Comparison of ENCODE assay signal across 24 cellular contexts in genomic region chr16:49585143-49585542, GRCh38.
DNase-seq lines count a peak whose midpoint lies in the region; ATAC-seq and TF ChIP-seq lines count a peak whose summit lies in the region.
"Had no signal": no experiment of that assay in that cellular context is flagged by ENCODE, and none has a peak within 500 bp of the region (broad histone marks: within the 10 kb centered on the region; RNA-seq: fewer than 3 reads in every experiment).

No MANE protein-coding gene starts in this region.

- no peak for TF ChIP-seq POLR2A in spleen (IDR thresholded peaks at IDR 0.05)

- no peak overlapping the region for H3K27ac Mint-ChIP-seq in WTC11
- H3K27ac Mint-ChIP-seq: B cell; CD4-positive, alpha-beta T cell; CD8-positive, alpha-beta T cell had no signal

- WGBS in spleen, 5 donors: 77 to 94% (median 90%) methylated on average over 5 of the region's 5 CpGs

- DNase-seq in NCI-H748 (lab: John Stamatoyannopoulos, UW; ENCODE audit: unreplicated experiment) (peak; percentile 32), NCI-H748 treated with DMSO at 0.1 percent for 48 hours (lab: John Stamatoyannopoulos, UW) (no peak), WTC11 (ENCODE audit: low spot score) (peak; percentile 1), spleen (peak; percentile 35), NCI-H226 (no peak)
- DNase-seq: AML-193; Calu3; CD4-positive, alpha-beta T cell; CD8-positive, alpha-beta T cell; DMS153; DMS53; DMS79; DND-41; EL; GDM1 had no signal

- H3K4me1 ChIP-seq in HEK293 (ENCODE audit: control insufficient read depth, insufficient read depth, low read length): no peaks in the 10 kb centered on the region
- no peaks in the 10 kb centered on the region for H3K4me1 ChIP-seq in spleen
- H3K4me1 ChIP-seq: A549, Caco-2 had no signal

- H3K4me3 ChIP-seq in HEK293 (ENCODE audit: low read depth, low read length): no peak overlapping the region
- H3K4me3 ChIP-seq in spleen: no peak overlapping the region
- H3K4me3 ChIP-seq: A549; BLaER1 treated with 17β-estradiol and CSF1 and Interleukin-3, amounts not matched to agents 10 nM and 100 nM; GM12878 had no signal

- CTCF ChIA-PET in HEK293 (lab: Yijun Ruan, JAX) (no interaction called here), WTC11 (lab: Charles Lee) (no interaction called here)

- H3K27ac ChIP-seq in HEK293 (ENCODE audit: extremely low read depth, low read depth, low read length): no peak overlapping the region
- H3K27ac ChIP-seq in spleen: no peak overlapping the region
- H3K27ac ChIP-seq: 22Rv1; A549; BLaER1 treated with 17β-estradiol and CSF1 and Interleukin-3, amounts not matched to agents 10 nM and 100 nM; C4-2B had no signal

- POLR2A ChIA-PET in HEK293 (lab: Yijun Ruan, JAX) (no interaction called here), WTC11 (lab: Charles Lee) (no interaction called here)

- intact Hi-C loops in spleen (cut with DNase I; ENCODE audit: low total_unique reads): no loop called here

- no peak overlapping the region for H3K4me3 Mint-ChIP-seq in WTC11
- H3K4me3 Mint-ChIP-seq: B cell; CD4-positive, alpha-beta T cell; CD8-positive, alpha-beta T cell had no signal

- H3K36me3 Mint-ChIP-seq in WTC11: no peaks in the 10 kb centered on the region
- H3K36me3 Mint-ChIP-seq: CD8-positive, alpha-beta T cell had no signal

- no peaks in the 10 kb centered on the region for H3K27me3 ChIP-seq in spleen (replicated peaks in 1 of 7)
- H3K27me3 ChIP-seq: BLaER1 treated with 17β-estradiol and CSF1 and Interleukin-3, amounts not matched to agents 10 nM and 100 nM had no signal

- ATAC-seq in WTC11 (no peak), GM18873 (IDR thresholded peaks at IDR 0.05; ENCODE audit: low FRiP score, unreplicated experiment) (no peak)
- ATAC-seq: A549; CD8-positive, alpha-beta T cell; GM12878 had no signal

- H3K4me1 Mint-ChIP-seq in WTC11: peaks cover 46% of the 10 kb centered on the region
- H3K4me1 Mint-ChIP-seq: B cell had no signal

- peaks cover 6% of the 10 kb centered on the region for H3K9me3 Mint-ChIP-seq in WTC11
- H3K9me3 Mint-ChIP-seq: CD4-positive, alpha-beta T cell; CD8-positive, alpha-beta T cell had no signal

- H3K9me3 ChIP-seq in HEK293 (ENCODE audit: control insufficient read depth, insufficient read depth, low read depth, low read length) (no peaks in the 10 kb centered on the region), spleen (no peaks in the 10 kb centered on the region)
- H3K9me3 ChIP-seq: A549; BLaER1 treated with 17β-estradiol and CSF1 and Interleukin-3, amounts not matched to agents 10 nM and 100 nM had no signal

- no peaks in the 10 kb centered on the region for H3K27me3 Mint-ChIP-seq in WTC11 (ENCODE audit: low read depth)
- H3K27me3 Mint-ChIP-seq: B cell; CD4-positive, alpha-beta T cell had no signal

- TF ChIP-seq CTCF in HEK293 (tag by site-specific recombination; IDR thresholded peaks at IDR 0.05) (no peak), WTC11 (IDR thresholded peaks at IDR 0.05) (no peak), spleen (IDR thresholded peaks at IDR 0.05 in 8 of 11, conservative IDR thresholded peaks at IDR 0.05 in 3 of 11) (no peak)

- H3K36me3 ChIP-seq in HEK293 (ENCODE audit: control insufficient read depth in 2 of 2, insufficient read depth in 1 of 2, low read length in 2 of 2) (no peaks in the 10 kb centered on the region), spleen (no peaks in the 10 kb centered on the region)

TF ChIP-seq in HEK293, 187 proteins besides CTCF, POLR2A, EP300 and RAD21:
- TF ChIP-seq ZFHX2 (tag by site-specific recombination; conservative IDR thresholded peaks at IDR 0.05): 0 out of 2 replicates have a peak, but pooled peaks have one; percentile 27
- no peak for TF ChIP-seq REST (tag by site-specific recombination; IDR thresholded peaks at IDR 0.05)
- peak; percentile 67 for TF ChIP-seq EGR2 (tag by site-specific recombination; IDR thresholded peaks at IDR 0.05; ENCODE audit: low read depth)

TF ChIP-seq in WTC11, 78 proteins besides CTCF, POLR2A, EP300 and RAD21 (continues in another document):
- TF ChIP-seq ZNF425 (CRISPR knock-in tag; conservative IDR thresholded peaks at IDR 0.05) (no peak), TP53 (CRISPR knock-in tag; IDR thresholded peaks at IDR 0.05) (no peak), ZNF281 (CRISPR knock-in tag; IDR thresholded peaks at IDR 0.05) (no peak), ZNF138 (CRISPR knock-in tag; conservative IDR thresholded peaks at IDR 0.05) (no peak), EMX1 (CRISPR knock-in tag; IDR thresholded peaks at IDR 0.05) (no peak), IRF2 (CRISPR knock-in tag; IDR thresholded peaks at IDR 0.05; ENCODE audit: borderline replicate concordance, low read depth) (no peak), MYBL2 (CRISPR knock-in tag; IDR thresholded peaks at IDR 0.05) (no peak), PREB (CRISPR knock-in tag; IDR thresholded peaks at IDR 0.05; ENCODE audit: borderline replicate concordance) (no peak), ZSCAN18 (CRISPR knock-in tag; IDR thresholded peaks at IDR 0.05) (no peak), SP1 (CRISPR knock-in tag; conservative IDR thresholded peaks at IDR 0.05) (no peak), USF1 (CRISPR knock-in tag; IDR thresholded peaks at IDR 0.05) (no peak), GRHL2 (CRISPR knock-in tag; IDR thresholded peaks at IDR 0.05; ENCODE audit: insufficient replicate concordance, severe bottlenecking) (no peak), RELA (CRISPR knock-in tag; IDR thresholded peaks at IDR 0.05; ENCODE audit: borderline replicate concordance) (no peak), MAX (CRISPR knock-in tag; IDR thresholded peaks at IDR 0.05) (no peak), SMAD3 (CRISPR knock-in tag; IDR thresholded peaks at IDR 0.05; ENCODE audit: borderline replicate concordance) (no peak)

Comparison
In these comparisons a context has a peak if more than half of its experiments do, and no peak if none do; other contexts are left out.
1. DNase-seq: peak in NCI-H748 (single experiment), WTC11 (single experiment) and spleen (single experiment); none in NCI-H748 treated with DMSO at 0.1 percent for 48 hours (single experiment) and NCI-H226 (single experiment).